ENCODE assay signal across 8 cellular contexts in the genomic region with DNA sequence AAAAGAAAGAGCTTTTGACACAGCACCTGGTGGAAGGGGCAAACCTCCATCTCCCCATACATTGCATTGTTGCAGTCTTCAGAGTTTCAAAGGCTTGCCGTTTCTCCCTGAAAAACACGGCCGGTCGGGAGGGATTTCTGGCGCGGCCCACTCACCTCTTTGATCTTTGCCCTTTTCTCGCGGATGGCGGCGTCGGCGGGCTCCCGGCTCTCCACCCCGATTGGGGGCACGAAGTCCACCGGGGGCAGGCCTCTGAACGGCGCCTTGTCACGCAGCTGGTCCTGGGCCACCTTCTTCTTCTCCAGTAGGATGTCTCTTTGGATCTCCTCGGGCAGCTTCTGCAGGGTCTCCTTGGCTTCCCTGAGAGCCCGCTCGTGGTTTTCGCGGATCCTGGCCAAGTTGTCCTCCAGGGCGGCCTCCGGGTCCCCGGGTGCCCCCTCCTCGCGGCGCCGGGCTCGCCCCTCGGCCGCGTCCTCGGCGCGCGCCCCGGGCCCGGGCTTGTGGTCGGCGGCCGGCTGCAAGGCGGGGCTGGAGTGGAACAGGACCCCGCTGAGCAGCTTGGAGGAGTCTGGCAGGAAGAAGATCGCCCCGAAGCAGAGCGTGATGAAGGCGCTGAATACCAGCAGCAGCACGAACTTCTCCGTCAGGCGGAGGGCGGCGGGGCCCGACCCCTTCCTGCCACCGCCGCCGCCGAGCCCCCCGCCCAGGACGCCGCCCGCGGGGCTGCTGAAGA. TPM values are rescaled to one million over a fixed set of nuclear protein-coding genes. Genes with fewer than 3 reads are reported as not detected.
A peak's percentile ranks its signal among the peaks of the same experiment; 100 is the strongest.
DNase-seq lines count a peak whose midpoint lies in the region; ATAC-seq and TF ChIP-seq lines count a peak whose summit lies in the region.

No MANE protein-coding gene starts in this region.

- ATAC-seq in GM21619 (IDR thresholded peaks at IDR 0.05; ENCODE audit: unreplicated experiment) (peak; percentile 1), psoas muscle (peak in 1 of 4 donors; percentile 11)

- H3K9me3 ChIP-seq in psoas muscle: no peaks in the 10 kb centered on the region

- H3K4me1 ChIP-seq in psoas muscle: no peaks in the 10 kb centered on the region

- WGBS in psoas muscle, 3 donors: 1 to 3% (median 1%) methylated on average over 48 to 65 of the region's 65 CpGs

- CTCF ChIA-PET in Calu3 (lab: Charles Lee): no interaction called here

- H3K27me3 Mint-ChIP-seq in Calu3 (ENCODE audit: unreplicated experiment): no peaks in the 10 kb centered on the region
- peaks cover 3% of the 10 kb centered on the region for H3K27me3 Mint-ChIP-seq in glutamatergic neuron (ENCODE audit: unreplicated experiment)

- peak overlapping the region; percentile 83 for H3K27ac ChIP-seq in psoas muscle

- DNase-seq in Calu3 (peak; percentile 13), NCI-H748 (lab: John Stamatoyannopoulos, UW; ENCODE audit: unreplicated experiment) (peak; percentile 67), activated gamma-delta T cell (lab: John Stamatoyannopoulos, UW) (peak; percentile 29), glutamatergic neuron (peak; percentile 49), psoas muscle (peak; percentile 23 to 52), NCI-H1436 (lab: John Stamatoyannopoulos, UW) (no peak), NCI-H526 treated with DMSO at 0.1 percent for 48 hours (lab: John Stamatoyannopoulos, UW) (no peak)

- no peaks in the 10 kb centered on the region for H3K36me3 ChIP-seq in psoas muscle (ENCODE audit: insufficient read depth in 1 of 2, low read depth in 1 of 2)

- H3K9me3 Mint-ChIP-seq in Calu3 (ENCODE audit: low read depth, unreplicated experiment): no peaks in the 10 kb centered on the region
- peaks cover 8% of the 10 kb centered on the region for H3K9me3 Mint-ChIP-seq in glutamatergic neuron (ENCODE audit: unreplicated experiment)

- H3K4me3 ChIP-seq in psoas muscle: peak overlapping the region; percentile 87

- peaks cover 24% of the 10 kb centered on the region for H3K4me1 Mint-ChIP-seq in Calu3 (ENCODE audit: low read depth, unreplicated experiment)
- peaks cover 20% of the 10 kb centered on the region for H3K4me1 Mint-ChIP-seq in glutamatergic neuron (ENCODE audit: low read depth, unreplicated experiment)

- H3K27me3 ChIP-seq in psoas muscle (ENCODE audit: insufficient read depth in 3 of 3, low read length in 2 of 3): peaks cover 0 to 22% (median 4%) of the 10 kb centered on the region in 3 donors

- peaks cover 30% of the 10 kb centered on the region for H3K36me3 Mint-ChIP-seq in Calu3 (ENCODE audit: insufficient read depth, unreplicated experiment)
- H3K36me3 Mint-ChIP-seq in glutamatergic neuron (ENCODE audit: unreplicated experiment): peaks cover 4% of the 10 kb centered on the region

- peak overlapping the region; percentile 77 for H3K4me3 Mint-ChIP-seq in Calu3 (ENCODE audit: low read depth, unreplicated experiment)
- peak overlapping the region; percentile 83 for H3K4me3 Mint-ChIP-seq in glutamatergic neuron (ENCODE audit: unreplicated experiment)

- TF ChIP-seq CTCF in Calu3 (IDR thresholded peaks at IDR 0.05; ENCODE audit: unreplicated experiment) (no peak), glutamatergic neuron (IDR thresholded peaks at IDR 0.05; ENCODE audit: partially characterized antibody, unreplicated experiment) (no peak), psoas muscle (IDR thresholded peaks at IDR 0.05) (no peak)

- H3K27ac Mint-ChIP-seq in Calu3 (ENCODE audit: unreplicated experiment) (peak overlapping the region; percentile 49), glutamatergic neuron (ENCODE audit: unreplicated experiment) (no peak overlapping the region)

- no TSS peak for BruUV-seq in Calu3 (replicated peaks; lab: Mats Ljungman, UMichigan)

- intact Hi-C loops in Calu3 (cut with micrococcal nuclease; ENCODE audit: unreplicated experiment) (no loop called here), psoas muscle (cut with DNase I) (no loop called here)

RNA-seq across cellular contexts. Expression of a gene that starts 1.1 kb away (rescaled TPM):
- total RNA-seq in Calu3 (2022): 13.3 and 13.7 TPM in 2 replicates
- total RNA-seq in glutamatergic neuron (ENCODE audit: unreplicated experiment): 10.5 TPM
- 10 to 100 TPM in 1 of 4 donors, 1 to 10 TPM in 3; 6.2 to 14.6 (median 9.5) TPM for total RNA-seq in psoas muscle
- polyA plus RNA-seq in psoas muscle: 1 to 10 TPM; 3.7 to 5.8 (median 4.4) TPM

Comparison
In these comparisons a context has a peak if more than half of its experiments do, and no peak if none do; other contexts are left out.
1. DNase-seq: peak in Calu3 (single experiment), NCI-H748 (single experiment), activated gamma-delta T cell (single experiment), glutamatergic neuron (single experiment) and psoas muscle (2 of 2); none in NCI-H1436 (single experiment) and NCI-H526 treated with DMSO at 0.1 percent for 48 hours (single experiment).